Comparison of ENCODE assay signal across 19 cellular contexts in genomic region chr7:48627153-48627552, GRCh38.
"Had no signal": no experiment of that assay in that cellular context is flagged by ENCODE, and none has a peak within 500 bp of the region (broad histone marks: within the 10 kb centered on the region; RNA-seq: fewer than 3 reads in every experiment).

No MANE protein-coding gene starts in this region.

- DNase-seq: Kasumi-1, KG1, MM.1S, NCI-H1092 treated with DMSO at 0.1 percent for 48 hours, NCI-H1436, NCI-H187, NCI-H2029, NCI-H2081 treated with DMSO at 0.1 percent for 48 hours, NCI-H2171, NCI-H226, NCI-H446, NCI-H510A, NCI-H524 treated with DMSO at 0.1 percent for 48 hours, NCI-H69, NCI-H774, SHP77, SK-N-SH had no signal

- H3K9me3 ChIP-seq: SK-N-SH had no signal

- ATAC-seq: Panc1 had no signal

- H3K27ac ChIP-seq: RWPE1 had no signal
